In the genomic region with DNA sequence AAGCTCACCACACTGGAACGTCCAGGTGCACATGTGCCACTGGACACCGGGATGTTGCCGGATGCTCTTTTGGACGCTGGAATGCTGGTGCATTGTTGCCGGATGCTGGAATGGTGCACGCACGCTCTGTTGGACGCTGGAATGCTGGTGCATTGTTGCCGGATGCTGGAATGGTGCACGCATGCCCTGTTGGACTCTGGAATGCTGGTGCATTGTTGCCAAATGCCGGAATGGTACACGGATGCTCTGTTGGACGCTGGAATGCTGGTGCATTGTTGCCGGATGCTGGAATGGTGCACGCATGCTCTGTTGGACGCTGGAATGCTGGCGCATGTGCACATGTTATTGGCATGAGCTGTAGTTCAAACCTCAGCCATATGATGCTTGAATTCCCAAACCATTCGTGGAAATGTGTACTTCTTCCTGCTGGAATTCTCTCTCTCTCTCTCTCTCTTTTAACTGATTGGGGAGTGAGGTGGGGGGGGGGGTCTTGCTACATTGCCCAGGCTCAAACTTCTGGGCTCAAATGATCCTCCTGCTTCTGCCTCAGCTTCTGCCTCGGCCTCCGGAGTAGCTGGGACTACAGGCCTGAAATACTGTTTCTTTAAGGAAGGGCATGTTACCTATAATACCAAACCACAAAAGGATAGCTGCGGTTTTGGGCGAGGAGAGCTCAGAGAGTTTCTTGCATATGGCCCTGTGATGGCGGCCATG, we compare ENCODE assay signal across 1 cellular context.
TF ChIP-seq lines count a peak whose summit lies in the region.

No MANE protein-coding gene starts in this region.

TF ChIP-seq in GM23338, 12 proteins besides CTCF, POLR2A, EP300 and RAD21 (continued from another document):
- TF ChIP-seq ZNF462 (CRISPR knock-in tag; IDR thresholded peaks at IDR 0.05): no peak
